In the genomic region with DNA sequence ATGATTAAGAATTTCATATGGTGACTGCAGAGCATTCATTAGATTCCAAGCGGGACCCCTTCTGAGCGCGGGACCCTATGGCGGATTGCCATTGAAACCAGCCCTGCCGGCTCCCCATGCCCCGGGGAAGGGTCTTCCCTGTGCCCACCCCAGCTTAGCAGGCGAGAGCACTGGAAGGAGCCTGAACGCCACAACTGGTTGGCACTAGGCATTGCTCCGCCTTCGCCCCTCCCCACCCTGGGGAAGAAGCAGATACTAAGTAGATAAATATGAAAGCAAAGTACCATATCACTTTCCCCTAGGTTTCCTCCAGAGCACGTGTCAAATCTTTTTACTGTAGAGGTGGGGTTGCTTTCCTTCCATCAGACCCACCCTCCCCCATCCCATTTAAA, we compare ENCODE assay signal across 9 cellular contexts.
A peak's percentile ranks its signal among the peaks of the same experiment; 100 is the strongest.
DNase-seq lines count a peak whose midpoint lies in the region; ATAC-seq, FAIRE-seq and TF ChIP-seq lines count a peak whose summit lies in the region.
"Had no signal": no experiment of that assay in that cellular context is flagged by ENCODE, and none has a peak within 500 bp of the region (broad histone marks: within the 10 kb centered on the region; RNA-seq: fewer than 3 reads in every experiment).

No MANE protein-coding gene starts in this region.

- no peaks in the 10 kb centered on the region for H3K36me3 Mint-ChIP-seq in astrocyte (ENCODE audit: low read depth, unreplicated experiment)

- peak overlapping the region; percentile 83 for H3K4me2 ChIP-seq in astrocyte (ENCODE audit: low read length)

- H3K4me3 ChIP-seq in astrocyte (ENCODE audit: insufficient read depth, low read depth, low read length) = peak overlapping the region; percentile 62
- peak overlapping the region; percentile 75 to 77 for H3K4me3 ChIP-seq in stomach smooth muscle (ENCODE audit: low read length in 2 of 2)
- H3K4me3 ChIP-seq in WERI-Rb-1 (ENCODE audit: low read depth, low read length) = no peak overlapping the region

- H4K20me1 ChIP-seq in astrocyte (ENCODE audit: insufficient read depth, low read length) = no peaks in the 10 kb centered on the region

- H3K9me3 Mint-ChIP-seq in astrocyte (ENCODE audit: unreplicated experiment) = no peaks in the 10 kb centered on the region

- H3K36me3 ChIP-seq in astrocyte (ENCODE audit: insufficient read depth, low read length) (no peaks in the 10 kb centered on the region), stomach smooth muscle (ENCODE audit: control insufficient read depth in 2 of 2, insufficient read depth in 2 of 2, low read length in 2 of 2) (no peaks in the 10 kb centered on the region), WERI-Rb-1 (no peaks in the 10 kb centered on the region)

- DNase-seq in DMS53 (lab: John Stamatoyannopoulos, UW) (peak; percentile 56), DMS53 treated with DMSO at 0.1 percent for 48 hours (lab: John Stamatoyannopoulos, UW; ENCODE audit: unreplicated experiment) (no peak), astrocyte (ENCODE audit: low read depth) (no peak), inferior parietal cortex (ENCODE audit: extremely low spot score) (peak; percentile 29), activated gamma-delta T cell (lab: John Stamatoyannopoulos, UW) (no peak), WERI-Rb-1 (no peak)

- H3K9me3 ChIP-seq in astrocyte (ENCODE audit: insufficient read depth, low read depth, low read length) (no peaks in the 10 kb centered on the region), stomach smooth muscle (ENCODE audit: control insufficient read depth in 2 of 2, low read length in 2 of 2) (no peaks in the 10 kb centered on the region), WERI-Rb-1 (ENCODE audit: severe bottlenecking) (no peaks in the 10 kb centered on the region)

- peak overlapping the region; percentile 52 for H3K9ac ChIP-seq in astrocyte (ENCODE audit: low read length)
- peak overlapping the region; percentile 48 to 51 for H3K9ac ChIP-seq in stomach smooth muscle (ENCODE audit: low read length in 2 of 2)

- H3K27me3 Mint-ChIP-seq in astrocyte (ENCODE audit: low read depth, unreplicated experiment) = peaks cover 27% of the 10 kb centered on the region

- H3K27ac ChIP-seq in astrocyte (ENCODE audit: low read depth, low read length) (no peak overlapping the region), stomach smooth muscle (ENCODE audit: low read length) (no peak overlapping the region), WERI-Rb-1 (no peak overlapping the region)

- H3K4me1 Mint-ChIP-seq in astrocyte (ENCODE audit: low read depth, unreplicated experiment) = peaks cover 3% of the 10 kb centered on the region

- no peak overlapping the region for H3K27ac Mint-ChIP-seq in astrocyte (ENCODE audit: unreplicated experiment)

- no peak for ATAC-seq in GM21786 (IDR thresholded peaks at IDR 0.05; ENCODE audit: unreplicated experiment)

- H3K79me2 ChIP-seq in astrocyte (ENCODE audit: insufficient read depth, low read length) = no peaks in the 10 kb centered on the region

- FAIRE-seq in astrocyte (lab: Jason Lieb, UNC) = no peak
- FAIRE-seq: A204.1 had no signal

- TF ChIP-seq CTCF in astrocyte (IDR thresholded peaks at IDR 0.05; ENCODE audit: insufficient read depth, low read depth, low read length) = no peak
- no peak for TF ChIP-seq CTCF in WERI-Rb-1 (IDR thresholded peaks at IDR 0.05; ENCODE audit: low read depth, low read length)

- H2AFZ ChIP-seq in astrocyte (ENCODE audit: low read depth, low read length) = peak overlapping the region; percentile 79

- H3K4me1 ChIP-seq in astrocyte (ENCODE audit: insufficient read depth, low read length) (peaks cover 3% of the 10 kb centered on the region), stomach smooth muscle (ENCODE audit: control insufficient read depth, insufficient read depth, low read length) (peaks cover 11% of the 10 kb centered on the region)

- H3K4me3 Mint-ChIP-seq in astrocyte (ENCODE audit: unreplicated experiment) = peak overlapping the region; percentile 58

- H3K27me3 ChIP-seq in astrocyte (ENCODE audit: insufficient read depth, low read length) (peaks cover 45% of the 10 kb centered on the region), stomach smooth muscle (ENCODE audit: control insufficient read depth in 1 of 2, insufficient read depth in 2 of 2, low read length in 2 of 2) (peaks cover 0 to 7% of the 10 kb centered on the region in 2 donors), WERI-Rb-1 (ENCODE audit: insufficient read depth, low read depth, severe bottlenecking) (no peaks in the 10 kb centered on the region)

Comparison
In these comparisons a context has a peak if more than half of its experiments do, and no peak if none do; other contexts are left out.
1. DNase-seq: peak in DMS53 (single experiment) and inferior parietal cortex (single experiment); none in DMS53 treated with DMSO at 0.1 percent for 48 hours (single experiment), astrocyte (single experiment), activated gamma-delta T cell (single experiment) and WERI-Rb-1 (single experiment).